ENCODE assay signal across 1 cellular context in genomic region chr15:67063689-67064606, GRCh38.
TF ChIP-seq lines count a peak whose summit lies in the region.

No MANE protein-coding gene starts in this region.

TF ChIP-seq in WTC11, 78 proteins besides CTCF, POLR2A, EP300 and RAD21 (continued from another document and continues in another):
- peak; percentile 61; the same call in 1 of the 2 replicates for TF ChIP-seq FOXP4 (CRISPR knock-in tag; IDR thresholded peaks at IDR 0.05)
- no peak for TF ChIP-seq ZNF138 (CRISPR knock-in tag; conservative IDR thresholded peaks at IDR 0.05)
- TF ChIP-seq TEAD1 (CRISPR knock-in tag; IDR thresholded peaks at IDR 0.05) = 0 out of 2 replicates have a peak, but pooled peaks have one; percentile 46
- no peak for TF ChIP-seq PRRX2 (CRISPR knock-in tag; IDR thresholded peaks at IDR 0.05)
- TF ChIP-seq ZBTB21 (CRISPR knock-in tag; IDR thresholded peaks at IDR 0.05; ENCODE audit: borderline replicate concordance) = no peak
- TF ChIP-seq NR3C1 (CRISPR knock-in tag; conservative IDR thresholded peaks at IDR 0.05; ENCODE audit: low read depth) = no peak
- no peak for TF ChIP-seq NR1H2 (CRISPR knock-in tag; IDR thresholded peaks at IDR 0.05)
- TF ChIP-seq RORB (CRISPR knock-in tag; IDR thresholded peaks at IDR 0.05) = no peak
- no peak for TF ChIP-seq JUN (CRISPR knock-in tag; IDR thresholded peaks at IDR 0.05)
- no peak for TF ChIP-seq JAZF1 (CRISPR knock-in tag; IDR thresholded peaks at IDR 0.05)
- peak; percentile 33; the same call in 1 of the 2 replicates for TF ChIP-seq GABPB1 (CRISPR knock-in tag; IDR thresholded peaks at IDR 0.05)
- 0 out of 2 replicates have a peak, but pooled peaks have one; percentile 14 for TF ChIP-seq ZNF281 (CRISPR knock-in tag; IDR thresholded peaks at IDR 0.05)
- no peak for TF ChIP-seq USF1 (CRISPR knock-in tag; IDR thresholded peaks at IDR 0.05)
- peak; percentile 52; the same call in 1 of the 2 replicates for TF ChIP-seq CBFB (CRISPR knock-in tag; IDR thresholded peaks at IDR 0.05; ENCODE audit: low read depth)
- TF ChIP-seq SP1 (CRISPR knock-in tag; conservative IDR thresholded peaks at IDR 0.05) = no peak; the same call in 1 of the 2 replicates
- no peak for TF ChIP-seq ZBTB43 (CRISPR knock-in tag; IDR thresholded peaks at IDR 0.05)
- no peak for TF ChIP-seq OVOL2 (CRISPR knock-in tag; IDR thresholded peaks at IDR 0.05; ENCODE audit: borderline replicate concordance)
- peak; percentile 70; the same call in 1 of the 2 replicates for TF ChIP-seq FOXK1 (CRISPR knock-in tag; IDR thresholded peaks at IDR 0.05)
- TF ChIP-seq NR2C2 (CRISPR knock-in tag; IDR thresholded peaks at IDR 0.05) = no peak
- TF ChIP-seq ARID4B (CRISPR knock-in tag; IDR thresholded peaks at IDR 0.05; ENCODE audit: borderline replicate concordance) = peak; percentile 53; the same call in 1 of the 2 replicates
- TF ChIP-seq ATF6 (CRISPR knock-in tag; IDR thresholded peaks at IDR 0.05) = no peak
- TF ChIP-seq NFE2L1 (CRISPR knock-in tag; IDR thresholded peaks at IDR 0.05) = no peak
- TF ChIP-seq SMAD3 (CRISPR knock-in tag; IDR thresholded peaks at IDR 0.05; ENCODE audit: borderline replicate concordance) = no peak
- no peak for TF ChIP-seq ZNF121 (CRISPR knock-in tag; IDR thresholded peaks at IDR 0.05)
- TF ChIP-seq SOX15 (CRISPR knock-in tag; IDR thresholded peaks at IDR 0.05) = no peak
- TF ChIP-seq IRF2 (CRISPR knock-in tag; IDR thresholded peaks at IDR 0.05; ENCODE audit: borderline replicate concordance, low read depth) = no peak
- 0 out of 2 replicates have a peak, but pooled peaks have one; percentile 23 for TF ChIP-seq MYBL2 (CRISPR knock-in tag; IDR thresholded peaks at IDR 0.05)
- no peak for TF ChIP-seq TCF7 (CRISPR knock-in tag; IDR thresholded peaks at IDR 0.05; ENCODE audit: low read depth)
- TF ChIP-seq GTF2I (CRISPR knock-in tag; conservative IDR thresholded peaks at IDR 0.05) = no peak
- no peak for TF ChIP-seq ATF3 (CRISPR knock-in tag; conservative IDR thresholded peaks at IDR 0.05)
- TF ChIP-seq MXD4 (CRISPR knock-in tag; IDR thresholded peaks at IDR 0.05; ENCODE audit: borderline replicate concordance) = no peak
- TF ChIP-seq CREB1 (CRISPR knock-in tag; IDR thresholded peaks at IDR 0.05) = no peak
- no peak for TF ChIP-seq E2F4 (CRISPR knock-in tag; IDR thresholded peaks at IDR 0.05; ENCODE audit: borderline replicate concordance, low read depth)
- TF ChIP-seq USF2 (CRISPR knock-in tag; IDR thresholded peaks at IDR 0.05) = no peak
- no peak for TF ChIP-seq ZNF416 (CRISPR knock-in tag; IDR thresholded peaks at IDR 0.05)
- TF ChIP-seq ZNF263 (CRISPR knock-in tag; IDR thresholded peaks at IDR 0.05; ENCODE audit: low read depth) = peak; percentile 98
- TF ChIP-seq ZNF532 (CRISPR knock-in tag; IDR thresholded peaks at IDR 0.05; ENCODE audit: borderline replicate concordance) = no peak
- no peak for TF ChIP-seq MLX (CRISPR knock-in tag; IDR thresholded peaks at IDR 0.05)
